ENCODE assay signal across 22 cellular contexts in genomic region chr15:28897861-28898608, GRCh38. TPM values are rescaled to one million over a fixed set of nuclear protein-coding genes. Genes with fewer than 3 reads are reported as not detected.
DNase-seq lines count a peak whose midpoint lies in the region; ATAC-seq and TF ChIP-seq lines count a peak whose summit lies in the region.
"Had no signal": no experiment of that assay in that cellular context is flagged by ENCODE, and none has a peak within 500 bp of the region (broad histone marks: within the 10 kb centered on the region; RNA-seq: fewer than 3 reads in every experiment).

No MANE protein-coding gene starts in this region.

- no peaks in the 10 kb centered on the region for H3K9me3 Mint-ChIP-seq in CD4-positive, alpha-beta T cell
- H3K9me3 Mint-ChIP-seq in chondrocyte (ENCODE audit: low read depth), result peaks cover 6% of the 10 kb centered on the region

- H3K27ac ChIP-seq in CD4-positive, alpha-beta T cell (ENCODE audit: low read depth, low read length), result no peak overlapping the region
- H3K27ac ChIP-seq in KOPT-K1 (ENCODE audit: low read depth, low read length, poor library complexity, severe bottlenecking), result peak overlapping the region; percentile 54
- H3K27ac ChIP-seq: SK-N-MC had no signal

- H3K4me3 Mint-ChIP-seq in CD4-positive, alpha-beta T cell, result no peak overlapping the region
- no peak overlapping the region for H3K4me3 Mint-ChIP-seq in chondrocyte (ENCODE audit: unreplicated experiment)

- no peak for TF ChIP-seq CTCF in CD4-positive, alpha-beta T cell (IDR thresholded peaks at IDR 0.05)
- no peak for TF ChIP-seq CTCF in chondrocyte (IDR thresholded peaks at IDR 0.05)

- no peaks in the 10 kb centered on the region for H3K27me3 ChIP-seq in CD4-positive, alpha-beta T cell (ENCODE audit: control insufficient read depth, insufficient read depth, low read length)

- H3K36me3 ChIP-seq in KOPT-K1 (ENCODE audit: insufficient read depth, low read length), result no peaks in the 10 kb centered on the region

- CTCF ChIA-PET in CD4-positive, alpha-beta T cell (lab: Charles Lee), result interaction anchor here (0.7 kb wide), 1 partner anchor 55 kb away, joined by 3 read pairs; no protein-coding TSS in a partner anchor

- intact Hi-C loops in CD4-positive, alpha-beta T cell (cut with DNase I, micrococcal nuclease), result no loop called here
- intact Hi-C loops in posterior vena cava (cut with DNase I), result no loop called here

- ATAC-seq in CD4-positive, alpha-beta T cell (ENCODE audit: poor library complexity), result no peak
- no peak for ATAC-seq in GM18861 (IDR thresholded peaks at IDR 0.05; ENCODE audit: unreplicated experiment)

- POLR2A ChIA-PET in CD4-positive, alpha-beta T cell (lab: Charles Lee), result no interaction called here

- H3K4me1 Mint-ChIP-seq in CD4-positive, alpha-beta T cell (ENCODE audit: low read depth), result peaks cover 76% of the 10 kb centered on the region
- peaks cover 18% of the 10 kb centered on the region for H3K4me1 Mint-ChIP-seq in chondrocyte (ENCODE audit: low read depth)

- peak overlapping the region; percentile 2 for H3K27ac Mint-ChIP-seq in CD4-positive, alpha-beta T cell
- no peak overlapping the region for H3K27ac Mint-ChIP-seq in chondrocyte (ENCODE audit: unreplicated experiment)

- DNase-seq in CD4-positive, alpha-beta T cell, result no peak
- peak; percentile 30 for DNase-seq in chondrocyte (ENCODE audit: low spot score)
- DNase-seq in posterior vena cava (ENCODE audit: low spot score), result peak; percentile 42
- DNase-seq in UCSD-AML1 (lab: John Stamatoyannopoulos, UW; ENCODE audit: unreplicated experiment), result no peak
- DNase-seq in midbrain (lab: John Stamatoyannopoulos, UW), result no peak
- DNase-seq: ACHN; CD4-positive, CD25-positive, alpha-beta regulatory T cell; DMS53; EL; KBM-7; MV-4-11; NCI-H1417; NCI-H187; NCI-H2227 treated with DMSO at 0.1 percent for 48 hours; NCI-H510A treated with DMSO at 0.1 percent for 48 hours; NCI-H82; OCI-M1; Right ventricle myocardium superior had no signal

- no peaks in the 10 kb centered on the region for H3K9me3 ChIP-seq in CD4-positive, alpha-beta T cell (ENCODE audit: control insufficient read depth, low read length)
- H3K9me3 ChIP-seq in KOPT-K1 (ENCODE audit: insufficient read depth, low read length, poor library complexity, severe bottlenecking), result no peaks in the 10 kb centered on the region

- H3K27me3 Mint-ChIP-seq in CD4-positive, alpha-beta T cell, result no peaks in the 10 kb centered on the region
- H3K27me3 Mint-ChIP-seq in chondrocyte (ENCODE audit: low read depth), result no peaks in the 10 kb centered on the region
- H3K27me3 Mint-ChIP-seq: CD4-positive, CD25-positive, alpha-beta regulatory T cell had no signal

- H3K36me3 Mint-ChIP-seq in CD4-positive, alpha-beta T cell (ENCODE audit: low read depth), result peaks cover 17% of the 10 kb centered on the region
- H3K36me3 Mint-ChIP-seq in chondrocyte (ENCODE audit: low read depth), result peaks cover 3% of the 10 kb centered on the region
- H3K36me3 Mint-ChIP-seq: CD4-positive, CD25-positive, alpha-beta regulatory T cell had no signal

RNA-seq across cellular contexts. Expression of gene APBA2, which starts 12.3 kb away (rescaled TPM):
- total RNA-seq in CD4-positive, alpha-beta T cell, result 100 to 1,000 TPM; 123 to 126 TPM
- total RNA-seq in chondrocyte (26.4 to 30.4 TPM (median 28.7 TPM) in 3 replicates), posterior vena cava (1 to 10 TPM; 2.7 to 4.0 TPM)

RNA-seq across cellular contexts. Expression of gene GOLGA6L7, which starts 49.6 kb away (rescaled TPM):
- not detected for total RNA-seq in CD4-positive, alpha-beta T cell
- total RNA-seq in chondrocyte (not detected in 3 replicates), posterior vena cava (not detected)
- total RNA-seq: CD4-positive, CD25-positive, alpha-beta regulatory T cell; H4; Right ventricle myocardium superior had no signal

Comparison
In these comparisons a context has a peak if more than half of its experiments do, and no peak if none do; other contexts are left out.
1. DNase-seq: peak in chondrocyte (single experiment) and posterior vena cava (single experiment); none in CD4-positive, alpha-beta T cell (0 of 10), UCSD-AML1 (single experiment) and midbrain (single experiment).